1 cellular context compared by ENCODE assay signal in genomic region chr1:1996207-1996651, GRCh38.
TF ChIP-seq lines count a peak whose summit lies in the region.

No MANE protein-coding gene starts in this region.

TF ChIP-seq in SK-N-SH treated with all-trans-retinoic acid at 6 μM for 48 hours, 23 proteins besides CTCF, POLR2A, EP300 and RAD21 (continued from another document):
- TF ChIP-seq POU6F1 (CRISPR knock-in tag; IDR thresholded peaks at IDR 0.05; ENCODE audit: borderline replicate concordance, low read depth) (no peak), PPARA (CRISPR knock-in tag; IDR thresholded peaks at IDR 0.05; ENCODE audit: borderline replicate concordance) (no peak)
